10 cellular contexts compared by ENCODE assay signal in the genomic region with DNA sequence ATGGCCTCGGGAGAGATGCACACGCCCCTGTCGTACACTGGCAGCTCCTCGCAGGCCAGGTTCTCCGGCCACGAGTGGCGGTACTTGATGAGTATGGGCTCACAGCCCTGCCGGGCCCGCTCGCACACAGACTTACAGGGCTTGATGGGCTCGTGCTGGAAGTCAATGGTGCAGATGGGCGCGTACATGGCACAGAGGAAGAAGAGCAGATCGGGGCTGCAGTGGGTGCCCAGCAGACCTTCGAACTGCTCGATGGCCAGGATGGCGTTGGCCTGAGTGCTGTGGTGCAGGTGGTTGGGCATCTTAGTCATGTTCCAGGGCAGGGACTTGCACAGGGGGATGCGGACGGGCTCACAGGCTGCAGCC. TPM values are rescaled to one million over a fixed set of nuclear protein-coding genes. Genes with fewer than 3 reads are reported as not detected.
DNase-seq lines count a peak whose midpoint lies in the region; ATAC-seq and TF ChIP-seq lines count a peak whose summit lies in the region.
"Had no signal": no experiment of that assay in that cellular context is flagged by ENCODE, and none has a peak within 500 bp of the region (broad histone marks: within the 10 kb centered on the region; RNA-seq: fewer than 3 reads in every experiment).

No MANE protein-coding gene starts in this region.

- DNase-seq in activated CD8-positive, alpha-beta memory T cell treated with anti-CD3 and anti-CD28 coated beads, Interleukin-2, amount 10 ng/mL, durations not matched to agents 7 days and 5 days: no peak
- DNase-seq in activated CD8-positive, alpha-beta memory T cell treated with anti-CD3 and anti-CD28 coated beads for 24 hours: no peak
- DNase-seq in mammary epithelial cell: no peak
- no peak for DNase-seq in right lobe of liver
- DNase-seq in transverse colon: no peak
- no peak for DNase-seq in HT-29 (ENCODE audit: low spot score)
- DNase-seq: Caco-2 had no signal

- H3K36me3 ChIP-seq in mammary epithelial cell (ENCODE audit: insufficient read depth, low read length) (no peaks in the 10 kb centered on the region), right lobe of liver (no peaks in the 10 kb centered on the region), transverse colon (no peaks in the 10 kb centered on the region)

- H3K9ac ChIP-seq in mammary epithelial cell (ENCODE audit: insufficient read depth, low read length): no peak overlapping the region

- TF ChIP-seq EP300 in transverse colon (IDR thresholded peaks at IDR 0.05; ENCODE audit: low read depth): no peak

- peak overlapping the region; percentile 12 for H3K4me3 Mint-ChIP-seq in activated CD8-positive, alpha-beta memory T cell treated with anti-CD3 and anti-CD28 coated beads, Interleukin-2, amount 10 ng/mL, durations not matched to agents 7 days and 5 days

- CTCF ChIA-PET in activated CD8-positive, alpha-beta memory T cell treated with anti-CD3 and anti-CD28 coated beads, Interleukin-2, amount 10 ng/mL, durations not matched to agents 7 days and 5 days (lab: Charles Lee): interaction anchor here (1.4 kb wide), 1 partner anchor 114 kb away, joined by 3 read pairs; no protein-coding TSS in a partner anchor
- CTCF ChIA-PET in mammary epithelial cell (lab: Charles Lee; ENCODE audit: low non-redundant PET): no interaction called here

- intact Hi-C loops in mammary epithelial cell (cut with micrococcal nuclease): no loop called here
- intact Hi-C loops in right lobe of liver (cut with DNase I): no loop called here
- intact Hi-C loops in transverse colon (cut with DNase I; ENCODE audit: low total_unique reads): no loop called here

- in situ Hi-C loops in mammary epithelial cell (cut with MboI; ENCODE audit: low sequenced_read_pairs in 2 of 2) (no loop called here), transverse colon (cut with MboI; ENCODE audit: low pct_ligation_motif_present in 1 of 4, low pct_unique_long_range_greater_than_20kb in 1 of 4, low sequenced_read_pairs in 3 of 4) (no loop called here)

- H3K4me1 Mint-ChIP-seq in activated CD8-positive, alpha-beta memory T cell treated with anti-CD3 and anti-CD28 coated beads, Interleukin-2, amount 10 ng/mL, durations not matched to agents 7 days and 5 days: peaks cover 19% of the 10 kb centered on the region

- no peaks in the 10 kb centered on the region for H4K20me1 ChIP-seq in mammary epithelial cell (ENCODE audit: insufficient read depth, low read length)

- peak; percentile 40 for ATAC-seq in activated CD8-positive, alpha-beta memory T cell treated with anti-CD3 and anti-CD28 coated beads, Interleukin-2, amount 10 ng/mL, durations not matched to agents 7 days and 5 days
- peak in 1 of 4 donors; percentile 8 for ATAC-seq in right lobe of liver
- no peak for ATAC-seq in HG02852 (IDR thresholded peaks at IDR 0.05; ENCODE audit: unreplicated experiment)
- ATAC-seq in GM21619 (IDR thresholded peaks at IDR 0.05; ENCODE audit: unreplicated experiment): no peak

- peak overlapping the region; percentile 95 for H3K4me2 ChIP-seq in mammary epithelial cell (ENCODE audit: insufficient read depth, low read depth, low read length)

- H3K36me3 Mint-ChIP-seq in activated CD8-positive, alpha-beta memory T cell treated with anti-CD3 and anti-CD28 coated beads, Interleukin-2, amount 10 ng/mL, durations not matched to agents 7 days and 5 days: no peaks in the 10 kb centered on the region

- no TSS peak for BruUV-seq in mammary epithelial cell (replicated peaks; lab: Mats Ljungman, UMichigan)

- no peak overlapping the region for H3K27ac Mint-ChIP-seq in activated CD8-positive, alpha-beta memory T cell treated with anti-CD3 and anti-CD28 coated beads, Interleukin-2, amount 10 ng/mL, durations not matched to agents 7 days and 5 days

- H3K9me3 ChIP-seq in mammary epithelial cell (replicated peaks; ENCODE audit: insufficient read depth, low read length) (no peaks in the 10 kb centered on the region), right lobe of liver (no peaks in the 10 kb centered on the region), transverse colon (no peaks in the 10 kb centered on the region)
- H3K9me3 ChIP-seq: Caco-2 had no signal

- H3K4me1 ChIP-seq in mammary epithelial cell (ENCODE audit: insufficient read depth, low read length) (peaks cover 14% of the 10 kb centered on the region), right lobe of liver (peaks cover 0 to 14% (median 0%) of the 10 kb centered on the region in 4 donors), transverse colon (peaks cover 0 to 34% (median 15%) of the 10 kb centered on the region in 4 donors)

- dilution Hi-C loops in mammary epithelial cell (cut with HindIII; ENCODE audit: low sequenced_read_pairs): no loop called here

- H3K4me3 ChIP-seq in mammary epithelial cell (replicated peaks in 1 of 3; ENCODE audit: insufficient read depth in 1 of 3, low read depth in 2 of 3, low read length in 3 of 3) (peak overlapping the region in 2 of 3 experiments; percentile 24 to 37), right lobe of liver (peak overlapping the region; percentile 29 to 43 (median 41)), transverse colon (peak overlapping the region in 3 of 4 donors; percentile 25 to 50 (median 29))

- WGBS in mammary epithelial cell (ENCODE audit: low coverage, missing lambda C conversion rate): 24% methylated on average over 11 of the region's 19 CpGs
- WGBS in right lobe of liver (ENCODE audit: insufficient coverage, low coverage, low lambda C conversion rate, missing lambda C conversion rate): 61% methylated on average over 3 of the region's 19 CpGs
- 53% methylated on average over 19 of the region's 19 CpGs; no CpG with 5 or more reads in 1 of the 2 donors for WGBS in transverse colon (ENCODE audit: low coverage in 1 of 2), 2 donors

- H3K27me3 Mint-ChIP-seq in activated CD8-positive, alpha-beta memory T cell treated with anti-CD3 and anti-CD28 coated beads, Interleukin-2, amount 10 ng/mL, durations not matched to agents 7 days and 5 days: peaks cover 89% of the 10 kb centered on the region

- H3K27ac ChIP-seq in mammary epithelial cell (ENCODE audit: insufficient read depth, low read depth, low read length): no peak overlapping the region
- no peak overlapping the region for H3K27ac ChIP-seq in right lobe of liver
- peak overlapping the region; percentile 61 to 79 (median 70) for H3K27ac ChIP-seq in transverse colon

- H2AFZ ChIP-seq in mammary epithelial cell (ENCODE audit: low read depth, low read length): peak overlapping the region; percentile 88

- H3K9me3 Mint-ChIP-seq in activated CD8-positive, alpha-beta memory T cell treated with anti-CD3 and anti-CD28 coated beads, Interleukin-2, amount 10 ng/mL, durations not matched to agents 7 days and 5 days (ENCODE audit: low read depth): no peaks in the 10 kb centered on the region

- TF ChIP-seq CTCF in mammary epithelial cell (conservative IDR thresholded peaks at IDR 0.05 in 1 of 2, IDR thresholded peaks at IDR 0.05 in 1 of 2; ENCODE audit: extremely low read depth in 1 of 2, insufficient read depth in 1 of 2, low read depth in 1 of 2, low read length in 2 of 2): no peak
- TF ChIP-seq CTCF in right lobe of liver (IDR thresholded peaks at IDR 0.05): no peak
- no peak for TF ChIP-seq CTCF in transverse colon (IDR thresholded peaks at IDR 0.05)

- H3K79me2 ChIP-seq in mammary epithelial cell (ENCODE audit: insufficient read depth, low read length): no peaks in the 10 kb centered on the region

- peaks cover 16% of the 10 kb centered on the region for H3K27me3 ChIP-seq in mammary epithelial cell (ENCODE audit: insufficient read depth, low read length)
- no peaks in the 10 kb centered on the region for H3K27me3 ChIP-seq in right lobe of liver
- H3K27me3 ChIP-seq in transverse colon: peaks cover 18% of the 10 kb centered on the region

- TF ChIP-seq POLR2A in right lobe of liver (IDR thresholded peaks at IDR 0.05): no peak
- TF ChIP-seq POLR2A in transverse colon (IDR thresholded peaks at IDR 0.05): no peak

RNA-seq across cellular contexts. Expression of a gene that starts 0.4 kb away (rescaled TPM):
- total RNA-seq in activated CD8-positive, alpha-beta memory T cell treated with anti-CD3 and anti-CD28 coated beads, Interleukin-2, amount 10 ng/mL, durations not matched to agents 7 days and 5 days: not detected
- under 1 TPM; 0.09 to 0.17 TPM for total RNA-seq in mammary epithelial cell
- polyA plus RNA-seq in mammary epithelial cell: not detected
- polyA minus RNA-seq in mammary epithelial cell: not detected
- total RNA-seq in right lobe of liver: under 1 TPM; 0.14 to 0.93 (median 0.59) TPM
- 10 to 100 TPM in 1 of 4 donors, 1 to 10 TPM in 2, under 1 TPM in 1; 0.37 to 11.9 (median 2.9) TPM for total RNA-seq in transverse colon
- 0.15 and 0.21 TPM in 2 replicates for total RNA-seq in HT-29 (2014; rRNA removed; shearing (Covaris generic))
- total RNA-seq: Caco-2; T-helper 2 cell treated with Interferon-gamma antibody and Interleukin-4, amounts not matched to agents 100 ng/mL and 5 ng/mL, for 36 hours had no signal

Comparison
In these comparisons a context has a peak if more than half of its experiments do, and no peak if none do; other contexts are left out.
1. H3K27ac ChIP-seq: peak in transverse colon (4 of 4); none in mammary epithelial cell (single experiment) and right lobe of liver (0 of 3).
2. Peak in every context shown above with its lines, with median percentiles within 50 percentile points of each other: H3K4me3 ChIP-seq.